Comparison of ENCODE assay signal across 14 cellular contexts in genomic region chr16:69833791-69834282, GRCh38.
A peak's percentile ranks its signal among the peaks of the same experiment; 100 is the strongest.
DNase-seq lines count a peak whose midpoint lies in the region; ATAC-seq, FAIRE-seq and TF ChIP-seq lines count a peak whose summit lies in the region.
"Had no signal": no experiment of that assay in that cellular context is flagged by ENCODE, and none has a peak within 500 bp of the region (broad histone marks: within the 10 kb centered on the region; RNA-seq: fewer than 3 reads in every experiment).

No MANE protein-coding gene starts in this region.

- H3K27ac Mint-ChIP-seq in GM23338 (peak overlapping the region; percentile 60), WTC11 (peak overlapping the region; percentile 61)
- H3K27ac Mint-ChIP-seq: natural killer cell had no signal

- no peaks in the 10 kb centered on the region for H3F3A ChIP-seq in GM23338 (replicated peaks; ENCODE audit: low read depth)

- H3K4me1 Mint-ChIP-seq in GM23338 (peaks cover 12% of the 10 kb centered on the region), WTC11 (peaks cover 12% of the 10 kb centered on the region)

- TF ChIP-seq POLR2A in esophagus squamous epithelium (IDR thresholded peaks at IDR 0.05) = no peak

- no peak overlapping the region for H2AFZ ChIP-seq in GM23338

- H3K4me2 ChIP-seq in GM23338 = no peak overlapping the region

- H3K4me1 ChIP-seq in GM23338 (ENCODE audit: insufficient read depth) = peaks cover 6% of the 10 kb centered on the region; the same call in 1 of the 2 replicates
- H3K4me1 ChIP-seq in kidney (ENCODE audit: control insufficient read depth in 1 of 2, insufficient read depth in 1 of 2, low read depth in 1 of 2, low read length in 2 of 2) = peaks cover 14 to 26% of the 10 kb centered on the region in 2 donors
- H3K4me1 ChIP-seq in skeletal muscle tissue (ENCODE audit: control insufficient read depth in 3 of 3, insufficient read depth in 3 of 3, low read length in 3 of 3) = peaks cover 24 to 31% (median 29%) of the 10 kb centered on the region in 3 donors
- H3K4me1 ChIP-seq in esophagus squamous epithelium = peaks cover 0 to 28% (median 0%) of the 10 kb centered on the region in 3 donors

- POLR2A ChIA-PET in WTC11 (lab: Charles Lee) = interaction anchor here (0.5 kb wide), 1 partner anchor 420 kb away, joined by 3 read pairs; no protein-coding TSS in a partner anchor

- H3K36me3 Mint-ChIP-seq in GM23338 (ENCODE audit: low read depth) (no peaks in the 10 kb centered on the region; the same call in 2 of the 3 replicates), WTC11 (no peaks in the 10 kb centered on the region)
- H3K36me3 Mint-ChIP-seq: natural killer cell had no signal

- CTCF ChIA-PET in WTC11 (lab: Charles Lee) = interaction anchor here (0.9 to 2.4 kb wide), 2 partner anchors 38 to 96 kb away, joined by 3 to 9 read pairs; no protein-coding TSS in a partner anchor

- TF ChIP-seq CTCF in GM23338 (conservative IDR thresholded peaks at IDR 0.05; ENCODE audit: low read depth in 2 of 2) (no peak), WTC11 (IDR thresholded peaks at IDR 0.05) (no peak), kidney (IDR thresholded peaks at IDR 0.05; ENCODE audit: borderline replicate concordance, extremely low read depth, insufficient read depth) (no peak), esophagus squamous epithelium (IDR thresholded peaks at IDR 0.05) (no peak)

- H3K36me3 ChIP-seq in GM23338 (ENCODE audit: insufficient read depth) = no peaks in the 10 kb centered on the region
- no peaks in the 10 kb centered on the region for H3K36me3 ChIP-seq in kidney (ENCODE audit: control insufficient read depth in 1 of 2, insufficient read depth in 2 of 2, low read length in 2 of 2)
- H3K36me3 ChIP-seq in skeletal muscle tissue (ENCODE audit: control insufficient read depth in 3 of 3, insufficient read depth in 3 of 3, low read length in 3 of 3) = no peaks in the 10 kb centered on the region
- peaks cover 0 to 37% (median 0%) of the 10 kb centered on the region in 3 donors for H3K36me3 ChIP-seq in esophagus squamous epithelium

- peaks cover 5% of the 10 kb centered on the region for H3K27me3 Mint-ChIP-seq in GM23338 (ENCODE audit: insufficient read depth, low read depth, poor library complexity)
- no peaks in the 10 kb centered on the region for H3K27me3 Mint-ChIP-seq in WTC11 (ENCODE audit: low read depth)

- H3K9me2 ChIP-seq in GM23338 (ENCODE audit: insufficient read depth) = no peaks in the 10 kb centered on the region

- H3K4me3 Mint-ChIP-seq in GM23338 (no peak overlapping the region), WTC11 (no peak overlapping the region)
- H3K4me3 Mint-ChIP-seq: natural killer cell had no signal

- intact Hi-C loops in kidney (cut with DNase I) (no loop called here), esophagus squamous epithelium (cut with DNase I) (no loop called here)

- no peaks in the 10 kb centered on the region for H3K27me3 ChIP-seq in GM23338 (ENCODE audit: insufficient read depth)
- H3K27me3 ChIP-seq in skeletal muscle tissue (ENCODE audit: control insufficient read depth in 3 of 3, insufficient read depth in 3 of 3, low read length in 3 of 3) = no peaks in the 10 kb centered on the region
- no peaks in the 10 kb centered on the region for H3K27me3 ChIP-seq in esophagus squamous epithelium

- 52 to 76% methylated on average over 5 of the region's 5 CpGs for WGBS in esophagus squamous epithelium, 2 donors

- ATAC-seq in GM23338 (peak; percentile 74), WTC11 (peak; percentile 32; the same call in 1 of the 2 replicates), GM21529 (IDR thresholded peaks at IDR 0.05; ENCODE audit: unreplicated experiment) (no peak)
- ATAC-seq: natural killer cell had no signal

- H4K20me1 ChIP-seq in GM23338 (replicated peaks; ENCODE audit: insufficient read depth) = no peaks in the 10 kb centered on the region

- H3K27ac ChIP-seq in GM23338 (ENCODE audit: low read depth) (0 out of 2 replicates have a peak overlapping the region, but pooled peaks have one; percentile 59), kidney (ENCODE audit: low read depth in 2 of 2, low read length in 2 of 2) (peak overlapping the region; percentile 26 to 79), skeletal muscle tissue (ENCODE audit: low read depth, low read length) (peak overlapping the region; percentile 36), esophagus squamous epithelium (peak overlapping the region in 1 of 4 donors; percentile 7)
- H3K27ac ChIP-seq: C4-2B had no signal

- no peaks in the 10 kb centered on the region for H3K79me2 ChIP-seq in GM23338 (replicated peaks; ENCODE audit: insufficient read depth)

- H3K9ac ChIP-seq in kidney (ENCODE audit: low read length in 2 of 2) = no peak overlapping the region
- H3K9ac ChIP-seq in skeletal muscle tissue (ENCODE audit: low read depth in 1 of 3, low read length in 3 of 3) = peak overlapping the region in 1 of 3 donors; percentile 9

- no peaks in the 10 kb centered on the region for H3K9me3 ChIP-seq in kidney (ENCODE audit: control insufficient read depth in 1 of 2, low read length in 2 of 2)
- H3K9me3 ChIP-seq in skeletal muscle tissue (ENCODE audit: control insufficient read depth in 3 of 3, low read length in 3 of 3) = no peaks in the 10 kb centered on the region
- H3K9me3 ChIP-seq in esophagus squamous epithelium = no peaks in the 10 kb centered on the region

- H3K4me3 ChIP-seq in GM23338 (no peak overlapping the region), kidney (ENCODE audit: low read length in 2 of 2) (no peak overlapping the region), skeletal muscle tissue (ENCODE audit: low read length in 3 of 3) (no peak overlapping the region), esophagus squamous epithelium (no peak overlapping the region)

- no peak for FAIRE-seq in kidney (lab: Jason Lieb, UNC)
- FAIRE-seq: colon, islet of Langerhans had no signal

- H3K9me3 Mint-ChIP-seq in GM23338 (no peaks in the 10 kb centered on the region), WTC11 (no peaks in the 10 kb centered on the region)
- H3K9me3 Mint-ChIP-seq: natural killer cell had no signal

- DNase-seq in GM23338 (ENCODE audit: low spot score) = no peak
- DNase-seq in WTC11 (ENCODE audit: low spot score) = no peak
- DNase-seq in kidney = peak; percentile 75
- DNase-seq in activated CD4-positive, alpha-beta T cell treated with anti-CD3 and anti-CD28 coated beads for 1 hour = no peak
- DNase-seq in esophagus squamous epithelium (lab: John Stamatoyannopoulos, UW) = no peak
- no peak for DNase-seq in CD1c-positive myeloid dendritic cell (ENCODE audit: extremely low spot score)
- DNase-seq: activated CD4-positive, alpha-beta T cell treated with anti-CD3 and anti-CD28 coated beads, Interleukin-2, amount 50 U/mL, for 1 hour; natural killer cell; OCI-M1 had no signal

TF ChIP-seq in GM23338, 12 proteins besides CTCF, POLR2A, EP300 and RAD21 (continues in another document):
- no peak for TF ChIP-seq ZNF114 (CRISPR knock-in tag; IDR thresholded peaks at IDR 0.05)
- TF ChIP-seq EZH2 (IDR thresholded peaks at IDR 0.05; ENCODE audit: low read depth, unreplicated experiment) = no peak
- no peak for TF ChIP-seq REST (IDR thresholded peaks at IDR 0.05; ENCODE audit: unreplicated experiment)

TF ChIP-seq in WTC11, 78 proteins besides CTCF, POLR2A, EP300 and RAD21 (continues in another document):
- TF ChIP-seq ZNF219 (CRISPR knock-in tag; IDR thresholded peaks at IDR 0.05; ENCODE audit: borderline replicate concordance) = no peak
- TF ChIP-seq USF2 (CRISPR knock-in tag; IDR thresholded peaks at IDR 0.05) = no peak
- no peak for TF ChIP-seq FOXJ3 (CRISPR knock-in tag; IDR thresholded peaks at IDR 0.05; ENCODE audit: borderline replicate concordance)
- no peak for TF ChIP-seq IRF1 (CRISPR knock-in tag; IDR thresholded peaks at IDR 0.05)
- TF ChIP-seq ZNF396 (CRISPR knock-in tag; IDR thresholded peaks at IDR 0.05; ENCODE audit: borderline replicate concordance) = no peak
- TF ChIP-seq TCF7 (CRISPR knock-in tag; IDR thresholded peaks at IDR 0.05; ENCODE audit: low read depth) = no peak
- no peak for TF ChIP-seq ZNF232 (CRISPR knock-in tag; IDR thresholded peaks at IDR 0.05)
- no peak for TF ChIP-seq NR3C1 (CRISPR knock-in tag; conservative IDR thresholded peaks at IDR 0.05; ENCODE audit: low read depth)
- no peak for TF ChIP-seq ZNF423 (CRISPR knock-in tag; IDR thresholded peaks at IDR 0.05)
- no peak for TF ChIP-seq TEAD1 (CRISPR knock-in tag; IDR thresholded peaks at IDR 0.05)
- no peak for TF ChIP-seq FOXK1 (CRISPR knock-in tag; IDR thresholded peaks at IDR 0.05)
- no peak for TF ChIP-seq MAX (CRISPR knock-in tag; IDR thresholded peaks at IDR 0.05)
- TF ChIP-seq SMAD3 (CRISPR knock-in tag; IDR thresholded peaks at IDR 0.05; ENCODE audit: borderline replicate concordance) = no peak
- TF ChIP-seq EMX1 (CRISPR knock-in tag; IDR thresholded peaks at IDR 0.05) = no peak
- TF ChIP-seq NR2C2 (CRISPR knock-in tag; IDR thresholded peaks at IDR 0.05) = no peak
